1 cellular context compared by ENCODE assay signal in genomic region chr3:160754855-160755747, GRCh38.
TF ChIP-seq lines count a peak whose summit lies in the region.

No MANE protein-coding gene starts in this region.

TF ChIP-seq in HEK293, 187 proteins besides CTCF, POLR2A, EP300 and RAD21 (continued from another document):
- TF ChIP-seq, protein P1, sequence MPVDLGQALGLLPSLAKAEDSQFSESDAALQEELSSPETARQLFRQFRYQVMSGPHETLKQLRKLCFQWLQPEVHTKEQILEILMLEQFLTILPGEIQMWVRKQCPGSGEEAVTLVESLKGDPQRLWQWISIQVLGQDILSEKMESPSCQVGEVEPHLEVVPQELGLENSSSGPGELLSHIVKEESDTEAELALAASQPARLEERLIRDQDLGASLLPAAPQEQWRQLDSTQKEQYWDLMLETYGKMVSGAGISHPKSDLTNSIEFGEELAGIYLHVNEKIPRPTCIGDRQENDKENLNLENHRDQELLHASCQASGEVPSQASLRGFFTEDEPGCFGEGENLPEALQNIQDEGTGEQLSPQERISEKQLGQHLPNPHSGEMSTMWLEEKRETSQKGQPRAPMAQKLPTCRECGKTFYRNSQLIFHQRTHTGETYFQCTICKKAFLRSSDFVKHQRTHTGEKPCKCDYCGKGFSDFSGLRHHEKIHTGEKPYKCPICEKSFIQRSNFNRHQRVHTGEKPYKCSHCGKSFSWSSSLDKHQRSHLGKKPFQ (tag by site-specific recombination; IDR thresholded peaks at IDR 0.05) = peak; percentile 80; the same call in 1 of the 2 replicates
- TF ChIP-seq ZNF341 (tag by site-specific recombination; IDR thresholded peaks at IDR 0.05; ENCODE audit: low read depth) = peak; percentile 99
- no peak for TF ChIP-seq ZNF169 (tag by site-specific recombination; IDR thresholded peaks at IDR 0.05)
- no peak for TF ChIP-seq ZNF510 (tag by site-specific recombination; IDR thresholded peaks at IDR 0.05; ENCODE audit: insufficient replicate concordance)
- no peak; the same call in none of the 2 replicates for TF ChIP-seq GLIS1 (tag by site-specific recombination; IDR thresholded peaks at IDR 0.05)
- TF ChIP-seq ZXDB (tag by site-specific recombination; IDR thresholded peaks at IDR 0.05) = peak; percentile 64
- peak; percentile 33; the same call in 1 of the 2 replicates for TF ChIP-seq KLF9 (tag by site-specific recombination; IDR thresholded peaks at IDR 0.05; ENCODE audit: low read depth)
- no peak for TF ChIP-seq ZNF19 (tag by site-specific recombination; IDR thresholded peaks at IDR 0.05; ENCODE audit: low read depth)
- no peak for TF ChIP-seq ZSCAN18 (tag by site-specific recombination; IDR thresholded peaks at IDR 0.05)
- TF ChIP-seq, protein P2, sequence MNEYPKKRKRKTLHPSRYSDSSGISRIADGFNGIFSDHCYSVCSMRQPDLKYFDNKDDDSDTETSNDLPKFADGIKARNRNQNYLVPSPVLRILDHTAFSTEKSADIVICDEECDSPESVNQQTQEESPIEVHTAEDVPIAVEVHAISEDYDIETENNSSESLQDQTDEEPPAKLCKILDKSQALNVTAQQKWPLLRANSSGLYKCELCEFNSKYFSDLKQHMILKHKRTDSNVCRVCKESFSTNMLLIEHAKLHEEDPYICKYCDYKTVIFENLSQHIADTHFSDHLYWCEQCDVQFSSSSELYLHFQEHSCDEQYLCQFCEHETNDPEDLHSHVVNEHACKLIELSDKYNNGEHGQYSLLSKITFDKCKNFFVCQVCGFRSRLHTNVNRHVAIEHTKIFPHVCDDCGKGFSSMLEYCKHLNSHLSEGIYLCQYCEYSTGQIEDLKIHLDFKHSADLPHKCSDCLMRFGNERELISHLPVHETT (tag by site-specific recombination; IDR thresholded peaks at IDR 0.05) = no peak
- no peak for TF ChIP-seq ZSCAN5A (tag by site-specific recombination; IDR thresholded peaks at IDR 0.05)
- no peak for TF ChIP-seq ZNF354C (tag by site-specific recombination; IDR thresholded peaks at IDR 0.05; ENCODE audit: borderline replicate concordance, low read depth)
- no peak for TF ChIP-seq ZNF221 (tag by site-specific recombination; IDR thresholded peaks at IDR 0.05; ENCODE audit: borderline replicate concordance)
- TF ChIP-seq ZNF514 (tag by site-specific recombination; IDR thresholded peaks at IDR 0.05) = no peak
- peak; percentile 51 for TF ChIP-seq ZBTB26 (tag by site-specific recombination; optimal IDR thresholded peaks at IDR 0.05)
- TF ChIP-seq ZNF416 (tag by site-specific recombination; IDR thresholded peaks at IDR 0.05) = no peak
- 0 out of 2 replicates have a peak, but pooled peaks have one; percentile 40 for TF ChIP-seq ZNF610 (tag by site-specific recombination; IDR thresholded peaks at IDR 0.05; ENCODE audit: borderline replicate concordance)
- no peak for TF ChIP-seq ZNF776 (tag by site-specific recombination; IDR thresholded peaks at IDR 0.05; ENCODE audit: borderline replicate concordance)
- TF ChIP-seq ZNF335 (tag by site-specific recombination; conservative IDR thresholded peaks at IDR 0.05) = peak; percentile 30; the same call in 1 of the 2 replicates
- TF ChIP-seq ZNF391 (tag by site-specific recombination; IDR thresholded peaks at IDR 0.05; ENCODE audit: borderline replicate concordance, low read depth) = peak; percentile 39; the same call in 1 of the 2 replicates
- TF ChIP-seq ZNF211 (tag by site-specific recombination; IDR thresholded peaks at IDR 0.05; ENCODE audit: low read depth) = no peak
- TF ChIP-seq ZNF404 (tag by site-specific recombination; IDR thresholded peaks at IDR 0.05) = no peak
- peak; percentile 39; the same call in 1 of the 2 replicates for TF ChIP-seq ZEB2 (tag by site-specific recombination; IDR thresholded peaks at IDR 0.05)
- TF ChIP-seq TRIM28 (IDR thresholded peaks at IDR 0.05; ENCODE audit: borderline replicate concordance, low read length) = peak; percentile 70; the same call in 1 of the 2 replicates
- TF ChIP-seq ZNF202 (tag by site-specific recombination; IDR thresholded peaks at IDR 0.05; ENCODE audit: borderline replicate concordance) = no peak
- 0 out of 2 replicates have a peak, but pooled peaks have one; percentile 35 for TF ChIP-seq MZF1 (tag by site-specific recombination; IDR thresholded peaks at IDR 0.05; ENCODE audit: borderline replicate concordance)
- no peak for TF ChIP-seq HOXA7 (CRISPR knock-in tag; IDR thresholded peaks at IDR 0.05; ENCODE audit: borderline replicate concordance)
- TF ChIP-seq, protein P3, sequence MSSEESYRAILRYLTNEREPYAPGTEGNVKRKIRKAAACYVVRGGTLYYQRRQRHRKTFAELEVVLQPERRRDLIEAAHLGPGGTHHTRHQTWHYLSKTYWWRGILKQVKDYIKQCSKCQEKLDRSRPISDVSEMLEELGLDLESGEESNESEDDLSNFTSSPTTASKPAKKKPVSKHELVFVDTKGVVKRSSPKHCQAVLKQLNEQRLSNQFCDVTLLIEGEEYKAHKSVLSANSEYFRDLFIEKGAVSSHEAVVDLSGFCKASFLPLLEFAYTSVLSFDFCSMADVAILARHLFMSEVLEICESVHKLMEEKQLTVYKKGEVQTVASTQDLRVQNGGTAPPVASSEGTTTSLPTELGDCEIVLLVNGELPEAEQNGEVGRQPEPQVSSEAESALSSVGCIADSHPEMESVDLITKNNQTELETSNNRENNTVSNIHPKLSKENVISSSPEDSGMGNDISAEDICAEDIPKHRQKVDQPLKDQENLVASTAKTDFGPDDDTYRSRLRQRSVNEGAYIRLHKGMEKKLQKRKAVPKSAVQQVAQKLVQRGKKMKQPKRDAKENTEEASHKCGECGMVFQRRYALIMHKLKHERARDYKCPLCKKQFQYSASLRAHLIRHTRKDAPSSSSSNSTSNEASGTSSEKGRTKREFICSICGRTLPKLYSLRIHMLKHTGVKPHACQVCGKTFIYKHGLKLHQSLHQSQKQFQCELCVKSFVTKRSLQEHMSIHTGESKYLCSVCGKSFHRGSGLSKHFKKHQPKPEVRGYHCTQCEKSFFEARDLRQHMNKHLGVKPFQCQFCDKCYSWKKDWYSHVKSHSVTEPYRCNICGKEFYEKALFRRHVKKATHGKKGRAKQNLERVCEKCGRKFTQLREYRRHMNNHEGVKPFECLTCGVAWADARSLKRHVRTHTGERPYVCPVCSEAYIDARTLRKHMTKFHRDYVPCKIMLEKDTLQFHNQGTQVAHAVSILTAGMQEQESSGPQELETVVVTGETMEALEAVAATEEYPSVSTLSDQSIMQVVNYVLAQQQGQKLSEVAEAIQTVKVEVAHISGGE (tag by site-specific recombination; conservative IDR thresholded peaks at IDR 0.05; ENCODE audit: low read depth) = peak; percentile 42
- peak; percentile 85; the same call in 1 of the 2 replicates for TF ChIP-seq ZNF501 (tag by site-specific recombination; IDR thresholded peaks at IDR 0.05)
